Comparison of ENCODE assay signal across 20 cellular contexts in genomic region chr1:102693345-102693744, GRCh38.
"Had no signal": no experiment of that assay in that cellular context is flagged by ENCODE, and none has a peak within 500 bp of the region (broad histone marks: within the 10 kb centered on the region; RNA-seq: fewer than 3 reads in every experiment).

No MANE protein-coding gene starts in this region.

- ATAC-seq: gastroesophageal sphincter; left lobe of liver; mucosa of descending colon; naive thymus-derived CD8-positive, alpha-beta T cell; psoas muscle; sciatic nerve; stimulated activated naive B cell treated with anti-CD40 and anti-IgM and Interleukin-4, amounts not matched to agents 10 μg/mL and 1 μg/mL and 100 μg/mL, for 72 hours had no signal

- DNase-seq: dermis blood vessel endothelial cell; esophagus squamous epithelium; foreskin fibroblast; glutamatergic neuron; islet precursor cell; mammary epithelial cell; mucosa of descending colon; naive thymus-derived CD8-positive, alpha-beta T cell; psoas muscle; spleen; stimulated activated CD4-positive, alpha-beta T cell treated with anti-CD3 and anti-CD28 coated beads, Interleukin-15, amount 100 ng/mL, for 24 hours; stimulated activated CD4-positive, alpha-beta T cell treated with anti-CD3 and anti-CD28 coated beads, Interleukin-1b, Interleukin-23, amount 100 ng/mL, for 48 hours; stimulated activated CD4-positive, alpha-beta T cell treated with anti-CD3 and anti-CD28 coated beads, Interleukin-4, amount 100 ng/mL, for 24 hours; stimulated activated naive B cell treated with anti-CD40 and anti-IgM and Interleukin-4, amounts not matched to agents 10 μg/mL and 1 μg/mL and 100 μg/mL, for 72 hours; stomach; substantia nigra; transverse colon had no signal
